ENCODE assay signal across 11 cellular contexts in genomic region chr10:70974351-70974901, GRCh38.
DNase-seq lines count a peak whose midpoint lies in the region; ATAC-seq and TF ChIP-seq lines count a peak whose summit lies in the region.
"Had no signal": no experiment of that assay in that cellular context is flagged by ENCODE, and none has a peak within 500 bp of the region (broad histone marks: within the 10 kb centered on the region; RNA-seq: fewer than 3 reads in every experiment).

No MANE protein-coding gene starts in this region.

- H3K27ac ChIP-seq in thyroid gland = no peak overlapping the region

- DNase-seq in stimulated activated CD4-positive, alpha-beta T cell treated with anti-CD3 and anti-CD28 coated beads, Interleukin-15, amount 100 ng/mL, for 24 hours = peak; percentile 11
- DNase-seq in stimulated activated CD4-positive, alpha-beta T cell treated with anti-CD3 and anti-CD28 coated beads, Interleukin-4, amount 100 ng/mL, for 1 hour = no peak
- peak; percentile 31 for DNase-seq in NB4 (ENCODE audit: low read depth)
- DNase-seq in choroid plexus epithelial cell (ENCODE audit: low read depth) = peak; percentile 20
- no peak for DNase-seq in stimulated activated effector memory CD8-positive, alpha-beta T cell treated with anti-CD3 and anti-CD28 coated beads, Interleukin-12 subunit alpha, Interleukin-12 subunit beta, amount 100 ng/mL, for 72 hours (ENCODE audit: low spot score in 2 of 2)
- no peak for DNase-seq in thyroid gland
- DNase-seq: KBM-7, midbrain, T1000 had no signal

- no peaks in the 10 kb centered on the region for H3K36me3 ChIP-seq in thyroid gland

- no peaks in the 10 kb centered on the region for H3K27me3 ChIP-seq in thyroid gland

- no peak for TF ChIP-seq CTCF in NB4 (IDR thresholded peaks at IDR 0.05; ENCODE audit: low read depth, low read length)
- TF ChIP-seq CTCF in choroid plexus epithelial cell (conservative IDR thresholded peaks at IDR 0.05; ENCODE audit: low read depth, low read length) = no peak
- no peak for TF ChIP-seq CTCF in thyroid gland (IDR thresholded peaks at IDR 0.05)

- peak; percentile 77 for ATAC-seq in stimulated activated effector memory CD8-positive, alpha-beta T cell treated with anti-CD3 and anti-CD28 coated beads, Interleukin-12 subunit alpha, Interleukin-12 subunit beta, amount 100 ng/mL, for 72 hours
- ATAC-seq in GM19463 (IDR thresholded peaks at IDR 0.05; ENCODE audit: unreplicated experiment) = no peak
- ATAC-seq in GM21390 (IDR thresholded peaks at IDR 0.05; ENCODE audit: unreplicated experiment) = no peak

- 39 to 44% methylated on average over 5 of the region's 5 CpGs for WGBS in thyroid gland, 2 donors

- no peaks in the 10 kb centered on the region for H3K9me3 ChIP-seq in thyroid gland

- no peaks in the 10 kb centered on the region for H3K4me1 Mint-ChIP-seq in stimulated activated effector memory CD8-positive, alpha-beta T cell treated with anti-CD3 and anti-CD28 coated beads, Interleukin-12 subunit alpha, Interleukin-12 subunit beta, amount 100 ng/mL, for 72 hours

- TF ChIP-seq POLR2A in NB4 (IDR thresholded peaks at IDR 0.05; ENCODE audit: extremely low read depth, insufficient read length) (no peak), thyroid gland (IDR thresholded peaks at IDR 0.05) (no peak)

- no peaks in the 10 kb centered on the region for H3K36me3 Mint-ChIP-seq in stimulated activated effector memory CD8-positive, alpha-beta T cell treated with anti-CD3 and anti-CD28 coated beads, Interleukin-12 subunit alpha, Interleukin-12 subunit beta, amount 100 ng/mL, for 72 hours

- no peaks in the 10 kb centered on the region for H3K4me1 ChIP-seq in thyroid gland

- intact Hi-C loops in thyroid gland (cut with DNase I) = no loop called here

- no peaks in the 10 kb centered on the region for H3K9me3 Mint-ChIP-seq in stimulated activated effector memory CD8-positive, alpha-beta T cell treated with anti-CD3 and anti-CD28 coated beads, Interleukin-12 subunit alpha, Interleukin-12 subunit beta, amount 100 ng/mL, for 72 hours

- no peak overlapping the region for H3K4me3 Mint-ChIP-seq in stimulated activated effector memory CD8-positive, alpha-beta T cell treated with anti-CD3 and anti-CD28 coated beads, Interleukin-12 subunit alpha, Interleukin-12 subunit beta, amount 100 ng/mL, for 72 hours

- no peak overlapping the region for H3K27ac Mint-ChIP-seq in stimulated activated effector memory CD8-positive, alpha-beta T cell treated with anti-CD3 and anti-CD28 coated beads, Interleukin-12 subunit alpha, Interleukin-12 subunit beta, amount 100 ng/mL, for 72 hours

- H3K4me3 ChIP-seq in NB4 (ENCODE audit: low read depth, low read length) (no peak overlapping the region), choroid plexus epithelial cell (ENCODE audit: low read depth, low read length) (no peak overlapping the region), thyroid gland (replicated peaks in 1 of 3) (no peak overlapping the region)

Comparison
In these comparisons a context has a peak if more than half of its experiments do, and no peak if none do; other contexts are left out.
1. DNase-seq: peak in stimulated activated CD4-positive, alpha-beta T cell treated with anti-CD3 and anti-CD28 coated beads, Interleukin-15, amount 100 ng/mL, for 24 hours (single experiment), NB4 (single experiment) and choroid plexus epithelial cell (single experiment); none in stimulated activated CD4-positive, alpha-beta T cell treated with anti-CD3 and anti-CD28 coated beads, Interleukin-4, amount 100 ng/mL, for 1 hour (single experiment), stimulated activated effector memory CD8-positive, alpha-beta T cell treated with anti-CD3 and anti-CD28 coated beads, Interleukin-12 subunit alpha, Interleukin-12 subunit beta, amount 100 ng/mL, for 72 hours (0 of 2) and thyroid gland (0 of 2).